8 cellular contexts compared by ENCODE assay signal in genomic region chr6:44387346-44388134, GRCh38. TPM values are rescaled to one million over a fixed set of nuclear protein-coding genes. Genes with fewer than 3 reads are reported as not detected.
A peak's percentile ranks its signal among the peaks of the same experiment; 100 is the strongest.
DNase-seq lines count a peak whose midpoint lies in the region; ATAC-seq and TF ChIP-seq lines count a peak whose summit lies in the region.

Gene CDC5L (plus strand): TSS chr6:44387706. CDS start chr6:44387824, 118 bp downstream.

- DNase-seq in GM10266 (ENCODE audit: extremely low spot score) (peak; percentile 95), NCI-H128 (lab: John Stamatoyannopoulos, UW; ENCODE audit: unreplicated experiment) (peak; percentile 95), head of caudate nucleus (peak; percentile 81 to 96 (median 92)), osteocyte (ENCODE audit: extremely low spot score, unreplicated experiment) (peak; percentile 99)
- peak; percentile 85 for DNase-seq in activated naive CD8-positive, alpha-beta T cell treated with anti-CD3 and anti-CD28 coated beads, Interleukin-2, amount 10 ng/mL, durations not matched to agents 7 days and 5 days

- POLR2A ChIA-PET in activated naive CD8-positive, alpha-beta T cell treated with anti-CD3 and anti-CD28 coated beads, Interleukin-2, amount 10 ng/mL, durations not matched to agents 7 days and 5 days (lab: Charles Lee) = interaction anchor here (0.6 to 1.8 kb wide), 5 partner anchors 10 to 140 kb away, joined by 3 to 7 read pairs (median 5); partner anchors contain the start of genes AARS2 and HSP90AB1

- H3K4me3 Mint-ChIP-seq in activated naive CD8-positive, alpha-beta T cell treated with anti-CD3 and anti-CD28 coated beads, Interleukin-2, amount 10 ng/mL, durations not matched to agents 7 days and 5 days = peak within 1 kb of the TSS; percentile 92
- H3K4me3 Mint-ChIP-seq in osteocyte (ENCODE audit: unreplicated experiment) = peak within 1 kb of the TSS; percentile 95

- H3K36me3 ChIP-seq in SU-DHL-6 (ENCODE audit: low read length) = peaks cover 21% of the 10 kb centered on the region
- peaks cover 9% of the 10 kb centered on the region for H3K36me3 ChIP-seq in thymus (ENCODE audit: control insufficient read depth, insufficient read depth)

- peaks cover 7% of the 10 kb centered on the region for H3F3A ChIP-seq in SU-DHL-6 (ENCODE audit: insufficient read depth)

- peaks cover 28% of the 10 kb centered on the region for H3K4me1 Mint-ChIP-seq in activated naive CD8-positive, alpha-beta T cell treated with anti-CD3 and anti-CD28 coated beads, Interleukin-2, amount 10 ng/mL, durations not matched to agents 7 days and 5 days
- peaks cover 32% of the 10 kb centered on the region for H3K4me1 Mint-ChIP-seq in osteocyte (ENCODE audit: unreplicated experiment)

- under 1% methylated on average over 56 of the region's 56 CpGs for WGBS in thymus

- H3K9me3 ChIP-seq in SU-DHL-6 (ENCODE audit: insufficient read depth, low read length) (no peaks in the 10 kb centered on the region), thymus (ENCODE audit: control insufficient read depth) (no peaks in the 10 kb centered on the region)

- peaks cover 45% of the 10 kb centered on the region for H3K79me2 ChIP-seq in SU-DHL-6 (ENCODE audit: insufficient read depth, low read length)

- H3K4me3 ChIP-seq in SU-DHL-6 (ENCODE audit: insufficient read depth, low read length, poor library complexity, severe bottlenecking) (peak within 1 kb of the TSS; percentile 79), thymus (ENCODE audit: low read length) (peak within 1 kb of the TSS; percentile 99)

- H3K27ac ChIP-seq in SU-DHL-6 (ENCODE audit: low read depth, low read length) (peak within 1 kb of the TSS; percentile 87), thymus (ENCODE audit: low read depth) (peak within 1 kb of the TSS; percentile 92)

- peak; percentile 92 for ATAC-seq in HG02642 (IDR thresholded peaks at IDR 0.05; ENCODE audit: poor library complexity, unreplicated experiment)
- peak; percentile 93 for ATAC-seq in activated naive CD8-positive, alpha-beta T cell treated with anti-CD3 and anti-CD28 coated beads, Interleukin-2, amount 10 ng/mL, durations not matched to agents 7 days and 5 days (ENCODE audit: low read depth)

- peaks cover 25% of the 10 kb centered on the region for H4K20me1 ChIP-seq in SU-DHL-6 (ENCODE audit: low read depth, low read length)

- intact Hi-C loops in head of caudate nucleus (cut with DNase I) = no loop called here

- TF ChIP-seq CTCF in GM10266 (IDR thresholded peaks at IDR 0.05; ENCODE audit: control insufficient read depth, insufficient read depth, low read depth, missing control alignments) (no peak), SU-DHL-6 (IDR thresholded peaks at IDR 0.05; ENCODE audit: insufficient read depth, low read length, poor library complexity, severe bottlenecking) (no peak), osteocyte (IDR thresholded peaks at IDR 0.05) (no peak)

- H3K27me3 ChIP-seq in SU-DHL-6 (ENCODE audit: low read length) (no peaks in the 10 kb centered on the region), thymus (ENCODE audit: control insufficient read depth, insufficient read depth) (no peaks in the 10 kb centered on the region)

- peak within 1 kb of the TSS; percentile 90 for H3K9ac ChIP-seq in SU-DHL-6 (ENCODE audit: low read length)

- peak within 1 kb of the TSS; percentile 85 for H2AFZ ChIP-seq in SU-DHL-6 (ENCODE audit: low read depth, low read length, severe bottlenecking)

- H3K9me2 ChIP-seq in SU-DHL-6 (replicated peaks; ENCODE audit: insufficient read depth, low read length) = no peaks in the 10 kb centered on the region

- peaks cover 2% of the 10 kb centered on the region for H3K27me3 Mint-ChIP-seq in activated naive CD8-positive, alpha-beta T cell treated with anti-CD3 and anti-CD28 coated beads, Interleukin-2, amount 10 ng/mL, durations not matched to agents 7 days and 5 days
- no peaks in the 10 kb centered on the region for H3K27me3 Mint-ChIP-seq in osteocyte (ENCODE audit: unreplicated experiment)

- H3K4me2 ChIP-seq in SU-DHL-6 (ENCODE audit: low read depth, low read length, poor library complexity, severe bottlenecking) = peak within 1 kb of the TSS; percentile 90

- H3K9me3 Mint-ChIP-seq in activated naive CD8-positive, alpha-beta T cell treated with anti-CD3 and anti-CD28 coated beads, Interleukin-2, amount 10 ng/mL, durations not matched to agents 7 days and 5 days = no peaks in the 10 kb centered on the region
- no peaks in the 10 kb centered on the region for H3K9me3 Mint-ChIP-seq in osteocyte (ENCODE audit: unreplicated experiment)

- peaks cover 20% of the 10 kb centered on the region for H3K4me1 ChIP-seq in thymus (ENCODE audit: control insufficient read depth, insufficient read depth, low read length)

- peaks cover 15% of the 10 kb centered on the region for H3K36me3 Mint-ChIP-seq in activated naive CD8-positive, alpha-beta T cell treated with anti-CD3 and anti-CD28 coated beads, Interleukin-2, amount 10 ng/mL, durations not matched to agents 7 days and 5 days
- H3K36me3 Mint-ChIP-seq in osteocyte (ENCODE audit: unreplicated experiment) = peaks cover 10% of the 10 kb centered on the region

- peak within 1 kb of the TSS; percentile 93 for H3K27ac Mint-ChIP-seq in activated naive CD8-positive, alpha-beta T cell treated with anti-CD3 and anti-CD28 coated beads, Interleukin-2, amount 10 ng/mL, durations not matched to agents 7 days and 5 days
- peak within 1 kb of the TSS; percentile 99 for H3K27ac Mint-ChIP-seq in osteocyte (ENCODE audit: unreplicated experiment)

RNA-seq across cellular contexts. Expression of gene CDC5L, which starts in this region (rescaled TPM):
- 10 to 100 TPM; 20.9 to 22.8 TPM for total RNA-seq in activated naive CD8-positive, alpha-beta T cell treated with anti-CD3 and anti-CD28 coated beads, Interleukin-2, amount 10 ng/mL, durations not matched to agents 7 days and 5 days
- total RNA-seq in osteocyte = 22.5 and 23.1 TPM in 2 replicates
- polyA plus RNA-seq in thymus = 12.7 TPM

Comparison
In these comparisons a context has a peak if more than half of its experiments do, and no peak if none do; other contexts are left out.
1. Peak in every context shown above with its lines: DNase-seq, ATAC-seq, H3K4me3 ChIP-seq and H3K27ac ChIP-seq.